ENCODE assay signal across 10 cellular contexts in the genomic region with DNA sequence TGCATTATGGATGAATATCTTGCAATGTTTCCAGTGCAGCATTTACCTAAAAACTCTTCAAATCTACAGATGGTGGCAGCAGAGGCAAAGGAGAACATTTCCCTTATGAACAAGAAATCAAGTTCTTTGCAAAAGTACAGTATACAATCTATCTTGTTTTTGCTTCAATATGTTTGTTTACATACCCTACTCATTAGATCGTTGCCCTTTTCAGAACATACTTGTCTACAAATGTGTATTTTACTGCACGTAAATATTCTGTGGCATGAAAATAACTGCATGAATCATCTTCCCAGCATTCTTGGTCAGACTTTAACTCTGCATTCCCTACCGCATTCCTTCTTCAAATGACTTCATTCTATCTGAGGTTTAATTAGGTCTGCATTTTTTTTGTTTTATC.
DNase-seq lines count a peak whose midpoint lies in the region; ATAC-seq and TF ChIP-seq lines count a peak whose summit lies in the region.
"Had no signal": no experiment of that assay in that cellular context is flagged by ENCODE, and none has a peak within 500 bp of the region (broad histone marks: within the 10 kb centered on the region; RNA-seq: fewer than 3 reads in every experiment).

No MANE protein-coding gene starts in this region.

- H3K4me3 ChIP-seq in breast epithelium, result no peak overlapping the region
- no peak overlapping the region for H3K4me3 ChIP-seq in SJSA1

- H3K4me1 Mint-ChIP-seq in MCF 10A (ENCODE audit: insufficient read depth, unreplicated experiment), result peaks cover 11% of the 10 kb centered on the region
- H3K4me1 Mint-ChIP-seq in type B pancreatic cell (ENCODE audit: unreplicated experiment), result peaks cover 5% of the 10 kb centered on the region
- no peaks in the 10 kb centered on the region for H3K4me1 Mint-ChIP-seq in activated CD4-positive, alpha-beta memory T cell treated with anti-CD3 and anti-CD28 coated beads, Interleukin-2, amount 10 ng/mL, durations not matched to agents 7 days and 5 days
- H3K4me1 Mint-ChIP-seq: CD4-positive, CD25-positive, alpha-beta regulatory T cell; central memory CD8-positive, alpha-beta T cell had no signal

- H3K36me3 Mint-ChIP-seq in MCF 10A (ENCODE audit: insufficient read depth, unreplicated experiment) (no peaks in the 10 kb centered on the region), type B pancreatic cell (no peaks in the 10 kb centered on the region)
- no peaks in the 10 kb centered on the region for H3K36me3 Mint-ChIP-seq in activated CD4-positive, alpha-beta memory T cell treated with anti-CD3 and anti-CD28 coated beads, Interleukin-2, amount 10 ng/mL, durations not matched to agents 7 days and 5 days (ENCODE audit: low read depth)
- H3K36me3 Mint-ChIP-seq: CD4-positive, CD25-positive, alpha-beta regulatory T cell had no signal

- POLR2A ChIA-PET in MCF 10A (lab: Yijun Ruan, JAX), result interaction anchor here (1.3 kb wide), 1 partner anchor 122 kb away, joined by 6 read pairs; no protein-coding TSS in a partner anchor
- POLR2A ChIA-PET in activated CD4-positive, alpha-beta memory T cell treated with anti-CD3 and anti-CD28 coated beads, Interleukin-2, amount 10 ng/mL, durations not matched to agents 7 days and 5 days (lab: Charles Lee), result no interaction called here

- H3K27me3 ChIP-seq in breast epithelium (peaks cover 0 to 3% of the 10 kb centered on the region in 2 donors), SJSA1 (replicated peaks) (no peaks in the 10 kb centered on the region)

- peak overlapping the region; percentile 59 for H3K4me3 Mint-ChIP-seq in MCF 10A (ENCODE audit: unreplicated experiment)
- H3K4me3 Mint-ChIP-seq in type B pancreatic cell, result no peak overlapping the region
- H3K4me3 Mint-ChIP-seq in activated CD4-positive, alpha-beta memory T cell treated with anti-CD3 and anti-CD28 coated beads, Interleukin-2, amount 10 ng/mL, durations not matched to agents 7 days and 5 days, result no peak overlapping the region
- H3K4me3 Mint-ChIP-seq: CD4-positive, CD25-positive, alpha-beta regulatory T cell; central memory CD8-positive, alpha-beta T cell had no signal

- TF ChIP-seq POLR2A in breast epithelium (IDR thresholded peaks at IDR 0.05), result no peak

- intact Hi-C loops in MCF 10A (cut with micrococcal nuclease) (loop anchor here (1.0 to 5.0 kb wide), 2 partner anchors 59 to 122 kb away; no protein-coding TSS in a partner anchor), breast epithelium (cut with DNase I; ENCODE audit: low total_unique reads) (no loop called here)

- H3K9me3 ChIP-seq in breast epithelium (no peaks in the 10 kb centered on the region), SJSA1 (replicated peaks) (0 out of 2 replicates have a peak, but pooled peaks cover 2% of the 10 kb centered on the region)

- H3K27ac ChIP-seq in breast epithelium (no peak overlapping the region), SJSA1 (peak overlapping the region; percentile 51; the same call in 1 of the 2 replicates)

- H3K27me3 Mint-ChIP-seq in MCF 10A (ENCODE audit: insufficient read depth, unreplicated experiment) (no peaks in the 10 kb centered on the region), type B pancreatic cell (no peaks in the 10 kb centered on the region)
- no peaks in the 10 kb centered on the region for H3K27me3 Mint-ChIP-seq in activated CD4-positive, alpha-beta memory T cell treated with anti-CD3 and anti-CD28 coated beads, Interleukin-2, amount 10 ng/mL, durations not matched to agents 7 days and 5 days
- H3K27me3 Mint-ChIP-seq: CD4-positive, CD25-positive, alpha-beta regulatory T cell; central memory CD8-positive, alpha-beta T cell had no signal

- TF ChIP-seq CTCF in MCF 10A (IDR thresholded peaks at IDR 0.05; ENCODE audit: unreplicated experiment), result peak; percentile 65
- no peak for TF ChIP-seq CTCF in breast epithelium (IDR thresholded peaks at IDR 0.05)
- peak; percentile 52 for TF ChIP-seq CTCF in type B pancreatic cell (conservative IDR thresholded peaks at IDR 0.05)

- H3K9me3 Mint-ChIP-seq in MCF 10A (ENCODE audit: unreplicated experiment) (no peaks in the 10 kb centered on the region), type B pancreatic cell (no peaks in the 10 kb centered on the region)
- no peaks in the 10 kb centered on the region for H3K9me3 Mint-ChIP-seq in activated CD4-positive, alpha-beta memory T cell treated with anti-CD3 and anti-CD28 coated beads, Interleukin-2, amount 10 ng/mL, durations not matched to agents 7 days and 5 days
- H3K9me3 Mint-ChIP-seq: central memory CD8-positive, alpha-beta T cell had no signal

- H3K27ac Mint-ChIP-seq in MCF 10A (ENCODE audit: low read depth, unreplicated experiment) (no peak overlapping the region), type B pancreatic cell (no peak overlapping the region)
- no peak overlapping the region for H3K27ac Mint-ChIP-seq in activated CD4-positive, alpha-beta memory T cell treated with anti-CD3 and anti-CD28 coated beads, Interleukin-2, amount 10 ng/mL, durations not matched to agents 7 days and 5 days
- H3K27ac Mint-ChIP-seq: CD4-positive, CD25-positive, alpha-beta regulatory T cell had no signal

- DNase-seq in MCF 10A (ENCODE audit: unreplicated experiment) (peak; percentile 59), breast epithelium (ENCODE audit: low spot score in 2 of 2) (no peak), SJSA1 (ENCODE audit: low read depth in 1 of 2, low spot score in 2 of 2) (peak in 1 of 2 experiments; percentile 65), glomerular visceral epithelial cell (ENCODE audit: extremely low spot score) (peak; percentile 47), type B pancreatic cell (ENCODE audit: extremely low spot score, unreplicated experiment) (no peak)
- no peak for DNase-seq in activated CD4-positive, alpha-beta memory T cell treated with anti-CD3 and anti-CD28 coated beads, Interleukin-2, amount 10 ng/mL, durations not matched to agents 7 days and 5 days

- no peaks in the 10 kb centered on the region for H3K36me3 ChIP-seq in breast epithelium
- no peaks in the 10 kb centered on the region for H3K36me3 ChIP-seq in SJSA1

- BruUV-seq in MCF 10A (replicated peaks; lab: Mats Ljungman, UMichigan), result no TSS peak

- CTCF ChIA-PET in MCF 10A (lab: Yijun Ruan, JAX), result interaction anchor here (0.8 to 19.3 kb wide), 32 partner anchors 10 to 1708 kb away, joined by 3 to 466 read pairs (median 4); partner anchors contain the start of gene CHRM3
- CTCF ChIA-PET in activated CD4-positive, alpha-beta memory T cell treated with anti-CD3 and anti-CD28 coated beads, Interleukin-2, amount 10 ng/mL, durations not matched to agents 7 days and 5 days (lab: Charles Lee), result interaction anchor here (1.3 kb wide), 1 partner anchor 122 kb away, joined by 4 read pairs; no protein-coding TSS in a partner anchor

- ATAC-seq in HG02678 (IDR thresholded peaks at IDR 0.05; ENCODE audit: unreplicated experiment) (no peak), GM21723 (IDR thresholded peaks at IDR 0.05; ENCODE audit: unreplicated experiment) (no peak)

- H3K4me1 ChIP-seq in breast epithelium, result no peaks in the 10 kb centered on the region
- peaks cover 15% of the 10 kb centered on the region for H3K4me1 ChIP-seq in SJSA1 (replicated peaks)

Comparison
In these comparisons a context has a peak if more than half of its experiments do, and no peak if none do; other contexts are left out.
1. DNase-seq: peak in MCF 10A (single experiment) and glomerular visceral epithelial cell (single experiment); none in breast epithelium (0 of 2), type B pancreatic cell (single experiment) and activated CD4-positive, alpha-beta memory T cell treated with anti-CD3 and anti-CD28 coated beads, Interleukin-2, amount 10 ng/mL, durations not matched to agents 7 days and 5 days (single experiment).
2. CTCF ChIP-seq: peak in MCF 10A (single experiment) and type B pancreatic cell (single experiment); none in breast epithelium (0 of 3).